1 cellular context compared by ENCODE assay signal in genomic region chr11:76721755-76722677, GRCh38.
A peak's percentile ranks its signal among the peaks of the same experiment; 100 is the strongest.
TF ChIP-seq lines count a peak whose summit lies in the region.

No MANE protein-coding gene starts in this region.

TF ChIP-seq in K562, 482 proteins besides CTCF, POLR2A, EP300 and RAD21 (continued from another document):
- no peak for TF ChIP-seq CBFA2T2 (conservative IDR thresholded peaks at IDR 0.05)
- no peak for TF ChIP-seq NFIC (IDR thresholded peaks at IDR 0.05)
- TF ChIP-seq JUN (IDR thresholded peaks at IDR 0.05; ENCODE audit: borderline replicate concordance, low read depth, low read length), result no peak
- TF ChIP-seq JUN (CRISPR knock-in tag; IDR thresholded peaks at IDR 0.05; ENCODE audit: borderline replicate concordance), result no peak
- TF ChIP-seq ZNF212 (CRISPR knock-in tag; IDR thresholded peaks at IDR 0.05), result no peak
- peak; percentile 40; the same call in 1 of the 2 replicates for TF ChIP-seq STAG1 (CRISPR knock-in tag; IDR thresholded peaks at IDR 0.05; ENCODE audit: borderline replicate concordance)
- no peak for TF ChIP-seq SAFB2 (IDR thresholded peaks at IDR 0.05; ENCODE audit: borderline replicate concordance, low read depth, low read length, severe bottlenecking)
- TF ChIP-seq MTF1 (CRISPR knock-in tag; IDR thresholded peaks at IDR 0.05; ENCODE audit: borderline replicate concordance), result no peak
- TF ChIP-seq CTBP1 (IDR thresholded peaks at IDR 0.05; ENCODE audit: borderline replicate concordance), result peak; percentile 26; the same call in 1 of the 2 replicates
- no peak for TF ChIP-seq PYGO2 (tag; IDR thresholded peaks at IDR 0.05)
- no peak for TF ChIP-seq E2F3 (CRISPR knock-in tag; IDR thresholded peaks at IDR 0.05)
- peak; percentile 78 for TF ChIP-seq SMC3 (conservative IDR thresholded peaks at IDR 0.05; ENCODE audit: insufficient read depth, low read depth, low read length)
- TF ChIP-seq, protein P1, sequence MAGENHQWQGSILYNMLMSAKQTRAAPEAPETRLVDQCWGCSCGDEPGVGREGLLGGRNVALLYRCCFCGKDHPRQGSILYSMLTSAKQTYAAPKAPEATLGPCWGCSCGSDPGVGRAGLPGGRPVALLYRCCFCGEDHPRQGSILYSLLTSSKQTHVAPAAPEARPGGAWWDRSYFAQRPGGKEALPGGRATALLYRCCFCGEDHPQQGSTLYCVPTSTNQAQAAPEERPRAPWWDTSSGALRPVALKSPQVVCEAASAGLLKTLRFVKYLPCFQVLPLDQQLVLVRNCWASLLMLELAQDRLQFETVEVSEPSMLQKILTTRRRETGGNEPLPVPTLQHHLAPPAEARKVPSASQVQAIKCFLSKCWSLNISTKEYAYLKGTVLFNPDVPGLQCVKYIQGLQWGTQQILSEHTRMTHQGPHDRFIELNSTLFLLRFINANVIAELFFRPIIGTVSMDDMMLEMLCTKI (IDR thresholded peaks at IDR 0.05; ENCODE audit: partially characterized antibody), result no peak
- TF ChIP-seq RB1 (IDR thresholded peaks at IDR 0.05; ENCODE audit: low read depth), result peak; percentile 68; the same call in 1 of the 2 replicates
- TF ChIP-seq, protein P2, sequence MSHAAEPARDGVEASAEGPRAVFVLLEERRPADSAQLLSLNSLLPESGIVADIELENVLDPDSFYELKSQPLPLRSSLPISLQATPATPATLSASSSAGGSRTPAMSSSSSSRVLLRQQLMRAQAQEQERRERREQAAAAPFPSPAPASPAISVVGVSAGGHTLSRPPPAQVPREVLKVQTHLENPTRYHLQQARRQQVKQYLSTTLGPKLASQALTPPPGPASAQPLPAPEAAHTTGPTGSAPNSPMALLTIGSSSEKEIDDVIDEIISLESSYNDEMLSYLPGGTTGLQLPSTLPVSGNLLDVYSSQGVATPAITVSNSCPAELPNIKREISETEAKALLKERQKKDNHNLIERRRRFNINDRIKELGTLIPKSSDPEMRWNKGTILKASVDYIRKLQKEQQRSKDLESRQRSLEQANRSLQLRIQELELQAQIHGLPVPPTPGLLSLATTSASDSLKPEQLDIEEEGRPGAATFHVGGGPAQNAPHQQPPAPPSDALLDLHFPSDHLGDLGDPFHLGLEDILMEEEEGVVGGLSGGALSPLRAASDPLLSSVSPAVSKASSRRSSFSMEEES (CRISPR knock-in tag; IDR thresholded peaks at IDR 0.05), result no peak
- peak; percentile 47; the same call in 1 of the 2 replicates for TF ChIP-seq JUND (IDR thresholded peaks at IDR 0.05; ENCODE audit: borderline replicate concordance, low read depth, low read length)
- peak; percentile 35; the same call in 1 of the 3 replicates for TF ChIP-seq JUND (tag; IDR thresholded peaks at IDR 0.05; ENCODE audit: borderline replicate concordance, low read depth, low read length)
- peak; percentile 7; the same call in 1 of the 2 replicates for TF ChIP-seq GATA2 (CRISPR knock-in tag; IDR thresholded peaks at IDR 0.05)
- TF ChIP-seq ZNF224 (CRISPR knock-in tag; IDR thresholded peaks at IDR 0.05), result no peak
- TF ChIP-seq ETS2 (tag; IDR thresholded peaks at IDR 0.05; ENCODE audit: borderline replicate concordance, poor library complexity, severe bottlenecking), result no peak
- TF ChIP-seq ERF (CRISPR knock-in tag; IDR thresholded peaks at IDR 0.05), result no peak
- TF ChIP-seq NONO (IDR thresholded peaks at IDR 0.05; ENCODE audit: low read depth in 2 of 2, low read length in 1 of 2), result no peak
- no peak for TF ChIP-seq STAT6 (CRISPR knock-in tag; IDR thresholded peaks at IDR 0.05)
- TF ChIP-seq HDAC1 (IDR thresholded peaks at IDR 0.05), result no peak
- no peak for TF ChIP-seq CHAMP1 (IDR thresholded peaks at IDR 0.05)
- no peak for TF ChIP-seq ARID2 (IDR thresholded peaks at IDR 0.05)
- no peak for TF ChIP-seq HLTF (IDR thresholded peaks at IDR 0.05)
- TF ChIP-seq JUNB (CRISPR knock-in tag; conservative IDR thresholded peaks at IDR 0.05), result no peak
- TF ChIP-seq IRF9 (tag; IDR thresholded peaks at IDR 0.05), result no peak
- TF ChIP-seq ZNF699 (CRISPR knock-in tag; IDR thresholded peaks at IDR 0.05; ENCODE audit: insufficient replicate concordance), result no peak
- no peak for TF ChIP-seq YY1 (IDR thresholded peaks at IDR 0.05; ENCODE audit: borderline replicate concordance in 1 of 3, control insufficient read depth in 1 of 3, extremely low read depth in 1 of 3, insufficient read depth in 3 of 3, insufficient read length in 1 of 3, insufficient replicate concordance in 2 of 3, low read depth in 1 of 3, low read length in 2 of 3)
- TF ChIP-seq DEAF1 (CRISPR knock-in tag; IDR thresholded peaks at IDR 0.05), result 0 out of 2 replicates have a peak, but pooled peaks have one; percentile 6
- no peak for TF ChIP-seq ZNF551 (CRISPR knock-in tag; IDR thresholded peaks at IDR 0.05)
- no peak for TF ChIP-seq E2F6 (IDR thresholded peaks at IDR 0.05; ENCODE audit: borderline replicate concordance in 1 of 2, extremely low read depth in 1 of 2, insufficient read depth in 1 of 2, insufficient read length in 1 of 2, low read depth in 1 of 2, low read length in 1 of 2, poor library complexity in 1 of 2, severe bottlenecking in 1 of 2)
- no peak for TF ChIP-seq IRF2 (CRISPR knock-in tag; IDR thresholded peaks at IDR 0.05)
- peak; percentile 77 for TF ChIP-seq BHLHE40 (IDR thresholded peaks at IDR 0.05; ENCODE audit: low read length)
- TF ChIP-seq CCNT2 (IDR thresholded peaks at IDR 0.05; ENCODE audit: borderline replicate concordance, extremely low read depth, insufficient read length, low read depth, low read length), result no peak
- TF ChIP-seq PRPF4 (IDR thresholded peaks at IDR 0.05; ENCODE audit: insufficient read depth, low read depth, low read length, poor library complexity, severe bottlenecking), result no peak
- no peak for TF ChIP-seq ZNF121 (CRISPR knock-in tag; conservative IDR thresholded peaks at IDR 0.05)
- no peak for TF ChIP-seq ZNF766 (CRISPR knock-in tag; conservative IDR thresholded peaks at IDR 0.05)
- TF ChIP-seq TBP (optimal IDR thresholded peaks at IDR 0.05; ENCODE audit: low read depth, low read length), result peak; percentile 13
- TF ChIP-seq SNIP1 (IDR thresholded peaks at IDR 0.05; ENCODE audit: low read depth), result no peak
- no peak for TF ChIP-seq HDAC3 (IDR thresholded peaks at IDR 0.05; ENCODE audit: borderline replicate concordance, partially characterized antibody)
- TF ChIP-seq ZNF124 (CRISPR knock-in tag; IDR thresholded peaks at IDR 0.05), result no peak
- TF ChIP-seq ATF7 (IDR thresholded peaks at IDR 0.05), result 0 out of 2 replicates have a peak, but pooled peaks have one; percentile 19
TF ChIP-seq in K562: peak in this region for 19.
